ENCODE assay signal across 17 cellular contexts in genomic region chr17:68424861-68425260, GRCh38. TPM values are rescaled to one million over a fixed set of nuclear protein-coding genes. Genes with fewer than 3 reads are reported as not detected.
A peak's percentile ranks its signal among the peaks of the same experiment; 100 is the strongest.
DNase-seq lines count a peak whose midpoint lies in the region; ATAC-seq and TF ChIP-seq lines count a peak whose summit lies in the region.
"Had no signal": no experiment of that assay in that cellular context is flagged by ENCODE, and none has a peak within 500 bp of the region (broad histone marks: within the 10 kb centered on the region; RNA-seq: fewer than 3 reads in every experiment).

No MANE protein-coding gene starts in this region.

- no peaks in the 10 kb centered on the region for H3K9me3 ChIP-seq in spleen
- H3K9me3 ChIP-seq: neutrophil, stomach had no signal

- 87 to 94% (median 91%) methylated on average over 5 to 6 of the region's 6 CpGs for WGBS in spleen, 5 donors

- no peak overlapping the region for H3K27ac ChIP-seq in foreskin keratinocyte
- no peak overlapping the region for H3K27ac ChIP-seq in spleen
- H3K27ac ChIP-seq: hepatocyte, KMS-11, neutrophil, stomach had no signal

- intact Hi-C loops in spleen (cut with DNase I; ENCODE audit: low total_unique reads): no loop called here

- peak; percentile 62 for DNase-seq in SIG-M5 treated with dmso at 0.1 percent for 504 hours (lab: John Stamatoyannopoulos, UW; ENCODE audit: unreplicated experiment)
- DNase-seq in SIG-M5 (lab: John Stamatoyannopoulos, UW): no peak
- peak; percentile 78 for DNase-seq in NCI-H510A (lab: John Stamatoyannopoulos, UW)
- DNase-seq in foreskin keratinocyte: peak in 1 of 2 donors; percentile 14
- DNase-seq in ureter (ENCODE audit: low spot score): peak; percentile 44
- DNase-seq in OCI-M1 (lab: John Stamatoyannopoulos, UW): no peak
- no peak for DNase-seq in spleen
- no peak for DNase-seq in inferior parietal cortex (ENCODE audit: extremely low spot score)
- DNase-seq: activated CD4-positive, alpha-beta T cell treated with anti-CD3 and anti-CD28 coated beads, Interleukin-2, amount 50 U/mL, for 1 hour; activated T-cell treated with anti-CD3 and anti-CD28 coated beads, Interleukin-2, amount 50 U/mL, for 72 hours; CD4-positive, alpha-beta T cell; GOT3; NCI-H446; stomach had no signal

- ATAC-seq in foreskin keratinocyte: peak; percentile 80
- ATAC-seq: activated T-cell treated with anti-CD3 and anti-CD28 coated beads, Interleukin-2, amount 50 U/mL, for 72 hours had no signal

- TF ChIP-seq POLR2A in spleen (IDR thresholded peaks at IDR 0.05): no peak

- H3K36me3 ChIP-seq in spleen: peaks cover 0 to 100% (median 56%) of the 10 kb centered on the region in 6 donors

- no peaks in the 10 kb centered on the region for H3K4me1 ChIP-seq in foreskin keratinocyte
- no peaks in the 10 kb centered on the region for H3K4me1 ChIP-seq in spleen
- H3K4me1 ChIP-seq: stomach had no signal

- no peaks in the 10 kb centered on the region for H3K27me3 ChIP-seq in foreskin keratinocyte
- H3K27me3 ChIP-seq in spleen (replicated peaks in 1 of 7): no peaks in the 10 kb centered on the region
- H3K27me3 ChIP-seq: hepatocyte, neutrophil, stomach had no signal

- no peak overlapping the region for H3K4me3 ChIP-seq in spleen
- H3K4me3 ChIP-seq: hepatocyte, stomach had no signal

- TF ChIP-seq CTCF in foreskin keratinocyte (conservative IDR thresholded peaks at IDR 0.05) (no peak), spleen (IDR thresholded peaks at IDR 0.05 in 8 of 11, conservative IDR thresholded peaks at IDR 0.05 in 3 of 11) (no peak)

RNA-seq across cellular contexts. Expression of gene WIPI1, which starts 32.4 kb away (rescaled TPM):
- total RNA-seq in foreskin keratinocyte (24.0 and 32.0 TPM in 2 replicates), ureter (43.6 TPM), spleen (10 to 100 TPM; 23.6 to 38.3 (median 27.8) TPM)
- polyA plus RNA-seq in foreskin keratinocyte (16.9 and 20.8 TPM in 2 replicates), spleen (1 to 10 TPM; 7.2 to 9.5 (median 7.7) TPM)

Comparison
In these comparisons a context has a peak if more than half of its experiments do, and no peak if none do; other contexts are left out.
1. DNase-seq: peak in SIG-M5 treated with dmso at 0.1 percent for 504 hours (single experiment), NCI-H510A (single experiment) and ureter (single experiment); none in SIG-M5 (single experiment), OCI-M1 (single experiment), spleen (single experiment) and inferior parietal cortex (single experiment).